8 cellular contexts compared by ENCODE assay signal in genomic region chr16:11076259-11077018, GRCh38.
DNase-seq lines count a peak whose midpoint lies in the region; ATAC-seq, FAIRE-seq and TF ChIP-seq lines count a peak whose summit lies in the region.

No MANE protein-coding gene starts in this region.

- CTCF ChIA-PET in HEK293T (lab: Yijun Ruan, JAX) = no interaction called here

- DNase-seq in GM12865 (ENCODE audit: low read depth) (peak; percentile 82), NCI-H524 treated with DMSO at 0.1 percent for 48 hours (lab: John Stamatoyannopoulos, UW) (peak; percentile 65), kidney (no peak), uterus (no peak), mesenteric fat pad (ENCODE audit: low spot score) (no peak), HEK293T (ENCODE audit: extremely low spot score) (no peak), iPS-NIHi11 (ENCODE audit: low spot score) (no peak)

- H3K9me3 ChIP-seq in kidney (ENCODE audit: control insufficient read depth in 1 of 2, low read length in 2 of 2) = no peaks in the 10 kb centered on the region
- no peaks in the 10 kb centered on the region for H3K9me3 ChIP-seq in uterus

- TF ChIP-seq CTCF in GM12865 (IDR thresholded peaks at IDR 0.05; ENCODE audit: insufficient read depth, low read depth, low read length, missing control alignments) = no peak
- no peak for TF ChIP-seq CTCF in kidney (IDR thresholded peaks at IDR 0.05; ENCODE audit: borderline replicate concordance, extremely low read depth, insufficient read depth)
- TF ChIP-seq CTCF in uterus (IDR thresholded peaks at IDR 0.05) = no peak

- H3K27me3 ChIP-seq in uterus = no peaks in the 10 kb centered on the region

- peak; percentile 67 for ATAC-seq in GM21717 (IDR thresholded peaks at IDR 0.05; ENCODE audit: unreplicated experiment)

- no peak for FAIRE-seq in kidney (lab: Jason Lieb, UNC)

- H3K36me3 ChIP-seq in kidney (ENCODE audit: control insufficient read depth in 1 of 2, insufficient read depth in 2 of 2, low read length in 2 of 2) (no peaks in the 10 kb centered on the region), uterus (no peaks in the 10 kb centered on the region)

- peak overlapping the region; percentile 58 to 66 for H3K27ac ChIP-seq in kidney (ENCODE audit: low read depth in 2 of 2, low read length in 2 of 2)
- H3K27ac ChIP-seq in uterus = peak overlapping the region; percentile 76 to 81

- intact Hi-C loops in kidney (cut with DNase I) (no loop called here), uterus (cut with DNase I; ENCODE audit: low total_unique reads) (no loop called here)

- no peak overlapping the region for H3K9ac ChIP-seq in kidney (ENCODE audit: low read length in 2 of 2)

- no peak for TF ChIP-seq POLR2A in uterus (IDR thresholded peaks at IDR 0.05)

- POLR2A ChIA-PET in HEK293T (lab: Yijun Ruan, JAX) = no interaction called here

- H3K4me1 ChIP-seq in kidney (ENCODE audit: control insufficient read depth in 1 of 2, insufficient read depth in 1 of 2, low read depth in 1 of 2, low read length in 2 of 2) = peaks cover 31 to 49% of the 10 kb centered on the region in 2 donors
- peaks cover 26 to 34% of the 10 kb centered on the region in 2 donors for H3K4me1 ChIP-seq in uterus

- no peak overlapping the region for H3K4me3 ChIP-seq in GM12865 (ENCODE audit: low read depth, low read length)
- no peak overlapping the region for H3K4me3 ChIP-seq in kidney (ENCODE audit: low read length in 2 of 2)
- H3K4me3 ChIP-seq in uterus = no peak overlapping the region

TF ChIP-seq in HEK293T, 16 proteins besides CTCF, POLR2A, EP300 and RAD21:
- TF ChIP-seq SP1 (IDR thresholded peaks at IDR 0.05) (no peak), TARDBP (IDR thresholded peaks at IDR 0.05) (no peak), FOXA1 (IDR thresholded peaks at IDR 0.05) (no peak), LEF1 (IDR thresholded peaks at IDR 0.05; ENCODE audit: borderline replicate concordance) (no peak), ARNT (IDR thresholded peaks at IDR 0.05) (no peak), BHLHE40 (IDR thresholded peaks at IDR 0.05; ENCODE audit: borderline replicate concordance) (no peak), L3MBTL2 (conservative IDR thresholded peaks at IDR 0.05) (no peak), FOXK2 (IDR thresholded peaks at IDR 0.05) (no peak), FOXM1 (IDR thresholded peaks at IDR 0.05; ENCODE audit: borderline replicate concordance) (no peak), ZNF384 (IDR thresholded peaks at IDR 0.05) (no peak), SUZ12 (IDR thresholded peaks at IDR 0.05) (no peak), NFRKB (IDR thresholded peaks at IDR 0.05) (no peak), HDGF (IDR thresholded peaks at IDR 0.05; ENCODE audit: borderline replicate concordance) (no peak), CTBP1 (IDR thresholded peaks at IDR 0.05; ENCODE audit: borderline replicate concordance) (no peak), PKNOX1 (IDR thresholded peaks at IDR 0.05) (no peak), ELF4 (IDR thresholded peaks at IDR 0.05) (no peak)

Comparison
In these comparisons a context has a peak if more than half of its experiments do, and no peak if none do; other contexts are left out.
1. DNase-seq: peak in GM12865 (single experiment) and NCI-H524 treated with DMSO at 0.1 percent for 48 hours (single experiment); none in kidney (single experiment), uterus (0 of 2), mesenteric fat pad (single experiment), HEK293T (single experiment) and iPS-NIHi11 (single experiment).